Comparison of ENCODE assay signal across 9 cellular contexts in the genomic region with DNA sequence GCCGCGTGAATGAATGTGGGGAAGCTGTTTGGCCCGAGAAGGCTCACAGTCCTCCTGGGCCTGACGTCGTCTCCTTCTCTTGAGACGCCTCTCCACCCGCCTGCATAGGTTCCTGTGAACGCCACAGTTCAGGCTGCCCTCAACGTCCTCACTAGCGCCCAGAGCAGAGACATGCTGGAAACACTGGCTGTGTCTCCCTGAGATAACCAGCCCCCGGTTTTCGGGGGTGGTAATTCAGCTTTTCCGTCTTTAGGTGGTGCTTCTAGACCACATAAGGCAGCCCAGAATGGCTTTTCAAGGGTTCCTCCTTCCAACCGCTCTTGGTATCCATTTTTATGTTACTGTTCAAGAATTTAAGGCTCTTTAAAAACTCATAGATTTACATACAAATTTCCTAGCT.
DNase-seq lines count a peak whose midpoint lies in the region; TF ChIP-seq lines count a peak whose summit lies in the region.
"Had no signal": no experiment of that assay in that cellular context is flagged by ENCODE, and none has a peak within 500 bp of the region (broad histone marks: within the 10 kb centered on the region; RNA-seq: fewer than 3 reads in every experiment).

No MANE protein-coding gene starts in this region.

- no peaks in the 10 kb centered on the region for H3K36me3 Mint-ChIP-seq in mesothelial cell of epicardium
- H3K36me3 Mint-ChIP-seq in activated CD4-positive, alpha-beta T cell treated with anti-CD3 and anti-CD28 coated beads, Interleukin-2, amount 10 ng/mL, durations not matched to agents 7 days and 5 days (ENCODE audit: low read depth), result no peaks in the 10 kb centered on the region

- CTCF ChIA-PET in activated CD4-positive, alpha-beta T cell treated with anti-CD3 and anti-CD28 coated beads, Interleukin-2, amount 10 ng/mL, durations not matched to agents 7 days and 5 days (lab: Charles Lee), result no interaction called here

- peak overlapping the region; percentile 2 to 70 (median 47) for H3K4me3 ChIP-seq in dorsolateral prefrontal cortex
- H3K4me3 ChIP-seq: SK-N-MC had no signal

- H3K27me3 Mint-ChIP-seq in mesothelial cell of epicardium (ENCODE audit: low read depth), result peaks cover 62% of the 10 kb centered on the region
- H3K27me3 Mint-ChIP-seq in activated CD4-positive, alpha-beta T cell treated with anti-CD3 and anti-CD28 coated beads, Interleukin-2, amount 10 ng/mL, durations not matched to agents 7 days and 5 days, result peaks cover 29% of the 10 kb centered on the region

- peaks cover 0 to 15% (median 0%) of the 10 kb centered on the region in 45 donors for H3K27me3 ChIP-seq in dorsolateral prefrontal cortex

- intact Hi-C loops in dorsolateral prefrontal cortex (cut with DNase I), result loop anchor here in 1 of 2 donors (5.0 kb wide), 1 partner anchor 1448 kb away; no protein-coding TSS in a partner anchor

- peak; percentile 18 for TF ChIP-seq CTCF in GM13977 (IDR thresholded peaks at IDR 0.05; ENCODE audit: extremely low read depth, insufficient read depth, missing control alignments)
- peak in 55 of 56 donors; percentile 35 to 85 (median 71) for TF ChIP-seq CTCF in dorsolateral prefrontal cortex (IDR thresholded peaks at IDR 0.05 in 54 of 56, conservative IDR thresholded peaks at IDR 0.05 in 2 of 56; ENCODE audit: low read depth in 1 of 56, partially characterized antibody in 56 of 56)
- TF ChIP-seq CTCF in mesothelial cell of epicardium (IDR thresholded peaks at IDR 0.05; ENCODE audit: unreplicated experiment), result peak; percentile 21
- no peak for TF ChIP-seq CTCF in GM10266 (IDR thresholded peaks at IDR 0.05; ENCODE audit: control insufficient read depth, insufficient read depth, low read depth, missing control alignments)

- POLR2A ChIA-PET in activated CD4-positive, alpha-beta T cell treated with anti-CD3 and anti-CD28 coated beads, Interleukin-2, amount 10 ng/mL, durations not matched to agents 7 days and 5 days (lab: Charles Lee), result no interaction called here

- H3K4me1 Mint-ChIP-seq in mesothelial cell of epicardium, result peaks cover 8% of the 10 kb centered on the region
- H3K4me1 Mint-ChIP-seq in activated CD4-positive, alpha-beta T cell treated with anti-CD3 and anti-CD28 coated beads, Interleukin-2, amount 10 ng/mL, durations not matched to agents 7 days and 5 days, result no peaks in the 10 kb centered on the region

- in situ Hi-C loops in GM13977 (cut with MboI; ENCODE audit: low pct_unique_long_range_greater_than_20kb, low sequenced_read_pairs, unreplicated experiment), result no loop called here

- no peaks in the 10 kb centered on the region for H3K9me3 Mint-ChIP-seq in mesothelial cell of epicardium
- H3K9me3 Mint-ChIP-seq in activated CD4-positive, alpha-beta T cell treated with anti-CD3 and anti-CD28 coated beads, Interleukin-2, amount 10 ng/mL, durations not matched to agents 7 days and 5 days, result no peaks in the 10 kb centered on the region

- peak; percentile 53 for DNase-seq in GM13977 (ENCODE audit: low spot score)
- DNase-seq in NCI-H510A (lab: John Stamatoyannopoulos, UW), result peak; percentile 19
- peak in 9 of 10 donors; percentile 66 to 83 (median 73) for DNase-seq in dorsolateral prefrontal cortex
- peak in 1 of 2 experiments; percentile 60 for DNase-seq in mesothelial cell of epicardium (ENCODE audit: low spot score in 2 of 2, unreplicated experiment in 2 of 2)
- no peak for DNase-seq in activated naive CD4-positive, alpha-beta T cell treated with Interleukin-2 at 50 U/mL for 16 hours
- no peak for DNase-seq in activated CD4-positive, alpha-beta T cell treated with anti-CD3 and anti-CD28 coated beads, Interleukin-2, amount 10 ng/mL, durations not matched to agents 7 days and 5 days
- DNase-seq in GM10266 (ENCODE audit: extremely low spot score), result no peak
- no peak for DNase-seq in activated CD8-positive, alpha-beta memory T cell treated with anti-CD3 and anti-CD28 coated beads, Interleukin-2, amount 50 U/mL, for 4 hours

- peak overlapping the region in 58 of 59 donors; percentile 6 to 90 (median 74) for H3K27ac ChIP-seq in dorsolateral prefrontal cortex
- H3K27ac ChIP-seq: SK-N-MC had no signal

- peak overlapping the region; percentile 73 for H3K4me3 Mint-ChIP-seq in mesothelial cell of epicardium
- no peak overlapping the region for H3K4me3 Mint-ChIP-seq in activated CD4-positive, alpha-beta T cell treated with anti-CD3 and anti-CD28 coated beads, Interleukin-2, amount 10 ng/mL, durations not matched to agents 7 days and 5 days

- H3K27ac Mint-ChIP-seq in mesothelial cell of epicardium, result no peak overlapping the region
- no peak overlapping the region for H3K27ac Mint-ChIP-seq in activated CD4-positive, alpha-beta T cell treated with anti-CD3 and anti-CD28 coated beads, Interleukin-2, amount 10 ng/mL, durations not matched to agents 7 days and 5 days

Comparison
In these comparisons a context has a peak if more than half of its experiments do, and no peak if none do; other contexts are left out.
1. DNase-seq: peak in GM13977 (single experiment), NCI-H510A (single experiment) and dorsolateral prefrontal cortex (9 of 10); none in activated naive CD4-positive, alpha-beta T cell treated with Interleukin-2 at 50 U/mL for 16 hours (single experiment), activated CD4-positive, alpha-beta T cell treated with anti-CD3 and anti-CD28 coated beads, Interleukin-2, amount 10 ng/mL, durations not matched to agents 7 days and 5 days (single experiment), GM10266 (single experiment) and activated CD8-positive, alpha-beta memory T cell treated with anti-CD3 and anti-CD28 coated beads, Interleukin-2, amount 50 U/mL, for 4 hours (single experiment).